ENCODE assay signal across 2 cellular contexts in the genomic region with DNA sequence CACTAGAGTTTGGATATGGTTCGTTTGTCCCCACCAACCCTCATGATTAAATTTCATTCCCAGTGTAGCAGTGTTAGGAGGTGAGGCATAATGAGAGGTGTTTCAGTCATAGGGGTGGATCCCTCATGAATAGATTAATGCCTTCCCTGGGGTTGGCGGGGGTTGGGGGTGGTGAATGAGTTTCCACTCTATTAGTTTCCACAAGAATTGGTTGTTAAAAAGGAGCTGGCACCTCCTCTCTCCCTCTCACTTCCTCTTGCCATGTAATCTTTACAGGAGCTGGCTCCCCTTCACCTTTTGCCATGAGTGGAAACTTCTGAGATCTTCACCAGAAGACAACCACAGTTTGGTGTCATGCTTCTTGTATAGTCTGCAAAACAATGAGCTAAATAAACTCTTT.
TF ChIP-seq lines count a peak whose summit lies in the region.

No MANE protein-coding gene starts in this region.

TF ChIP-seq in HEK293, 187 proteins besides CTCF, POLR2A, EP300 and RAD21 (continued from another document):
- TF ChIP-seq, protein P1, sequence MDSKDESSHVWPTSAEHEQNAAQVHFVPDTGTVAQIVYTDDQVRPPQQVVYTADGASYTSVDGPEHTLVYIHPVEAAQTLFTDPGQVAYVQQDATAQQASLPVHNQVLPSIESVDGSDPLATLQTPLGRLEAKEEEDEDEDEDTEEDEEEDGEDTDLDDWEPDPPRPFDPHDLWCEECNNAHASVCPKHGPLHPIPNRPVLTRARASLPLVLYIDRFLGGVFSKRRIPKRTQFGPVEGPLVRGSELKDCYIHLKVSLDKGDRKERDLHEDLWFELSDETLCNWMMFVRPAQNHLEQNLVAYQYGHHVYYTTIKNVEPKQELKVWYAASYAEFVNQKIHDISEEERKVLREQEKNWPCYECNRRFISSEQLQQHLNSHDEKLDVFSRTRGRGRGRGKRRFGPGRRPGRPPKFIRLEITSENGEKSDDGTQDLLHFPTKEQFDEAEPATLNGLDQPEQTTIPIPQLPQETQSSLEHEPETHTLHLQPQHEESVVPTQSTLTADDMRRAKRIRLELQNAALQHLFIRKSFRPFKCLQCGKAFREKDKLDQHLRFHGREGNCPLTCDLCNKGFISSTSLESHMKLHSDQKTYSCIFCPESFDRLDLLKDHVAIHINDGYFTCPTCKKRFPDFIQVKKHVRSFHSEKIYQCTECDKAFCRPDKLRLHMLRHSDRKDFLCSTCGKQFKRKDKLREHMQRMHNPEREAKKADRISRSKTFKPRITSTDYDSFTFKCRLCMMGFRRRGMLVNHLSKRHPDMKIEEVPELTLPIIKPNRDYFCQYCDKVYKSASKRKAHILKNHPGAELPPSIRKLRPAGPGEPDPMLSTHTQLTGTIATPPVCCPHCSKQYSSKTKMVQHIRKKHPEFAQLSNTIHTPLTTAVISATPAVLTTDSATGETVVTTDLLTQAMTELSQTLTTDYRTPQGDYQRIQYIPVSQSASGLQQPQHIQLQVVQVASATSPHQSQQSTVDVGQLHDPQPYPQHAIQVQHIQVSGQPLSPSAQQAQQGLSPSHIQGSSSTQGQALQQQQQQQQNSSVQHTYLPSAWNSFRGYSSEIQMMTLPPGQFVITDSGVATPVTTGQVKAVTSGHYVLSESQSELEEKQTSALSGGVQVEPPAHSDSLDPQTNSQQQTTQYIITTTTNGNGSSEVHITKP (tag by site-specific recombination; IDR thresholded peaks at IDR 0.05) = peak; percentile 61

TF ChIP-seq in GM12878, 131 proteins besides CTCF, POLR2A, EP300 and RAD21 (continued from another document):
- TF ChIP-seq, protein P2, sequence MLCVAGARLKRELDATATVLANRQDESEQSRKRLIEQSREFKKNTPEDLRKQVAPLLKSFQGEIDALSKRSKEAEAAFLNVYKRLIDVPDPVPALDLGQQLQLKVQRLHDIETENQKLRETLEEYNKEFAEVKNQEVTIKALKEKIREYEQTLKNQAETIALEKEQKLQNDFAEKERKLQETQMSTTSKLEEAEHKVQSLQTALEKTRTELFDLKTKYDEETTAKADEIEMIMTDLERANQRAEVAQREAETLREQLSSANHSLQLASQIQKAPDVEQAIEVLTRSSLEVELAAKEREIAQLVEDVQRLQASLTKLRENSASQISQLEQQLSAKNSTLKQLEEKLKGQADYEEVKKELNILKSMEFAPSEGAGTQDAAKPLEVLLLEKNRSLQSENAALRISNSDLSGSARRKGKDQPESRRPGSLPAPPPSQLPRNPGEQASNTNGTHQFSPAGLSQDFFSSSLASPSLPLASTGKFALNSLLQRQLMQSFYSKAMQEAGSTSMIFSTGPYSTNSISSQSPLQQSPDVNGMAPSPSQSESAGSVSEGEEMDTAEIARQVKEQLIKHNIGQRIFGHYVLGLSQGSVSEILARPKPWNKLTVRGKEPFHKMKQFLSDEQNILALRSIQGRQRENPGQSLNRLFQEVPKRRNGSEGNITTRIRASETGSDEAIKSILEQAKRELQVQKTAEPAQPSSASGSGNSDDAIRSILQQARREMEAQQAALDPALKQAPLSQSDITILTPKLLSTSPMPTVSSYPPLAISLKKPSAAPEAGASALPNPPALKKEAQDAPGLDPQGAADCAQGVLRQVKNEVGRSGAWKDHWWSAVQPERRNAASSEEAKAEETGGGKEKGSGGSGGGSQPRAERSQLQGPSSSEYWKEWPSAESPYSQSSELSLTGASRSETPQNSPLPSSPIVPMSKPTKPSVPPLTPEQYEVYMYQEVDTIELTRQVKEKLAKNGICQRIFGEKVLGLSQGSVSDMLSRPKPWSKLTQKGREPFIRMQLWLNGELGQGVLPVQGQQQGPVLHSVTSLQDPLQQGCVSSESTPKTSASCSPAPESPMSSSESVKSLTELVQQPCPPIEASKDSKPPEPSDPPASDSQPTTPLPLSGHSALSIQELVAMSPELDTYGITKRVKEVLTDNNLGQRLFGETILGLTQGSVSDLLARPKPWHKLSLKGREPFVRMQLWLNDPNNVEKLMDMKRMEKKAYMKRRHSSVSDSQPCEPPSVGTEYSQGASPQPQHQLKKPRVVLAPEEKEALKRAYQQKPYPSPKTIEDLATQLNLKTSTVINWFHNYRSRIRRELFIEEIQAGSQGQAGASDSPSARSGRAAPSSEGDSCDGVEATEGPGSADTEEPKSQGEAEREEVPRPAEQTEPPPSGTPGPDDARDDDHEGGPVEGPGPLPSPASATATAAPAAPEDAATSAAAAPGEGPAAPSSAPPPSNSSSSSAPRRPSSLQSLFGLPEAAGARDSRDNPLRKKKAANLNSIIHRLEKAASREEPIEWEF (IDR thresholded peaks at IDR 0.05; ENCODE audit: insufficient replicate concordance, low read depth, low read length) = no peak
- no peak for TF ChIP-seq STAT1 (conservative IDR thresholded peaks at IDR 0.05)
- TF ChIP-seq HDAC6 (IDR thresholded peaks at IDR 0.05; ENCODE audit: unreplicated experiment) = no peak
- TF ChIP-seq MXI1 (IDR thresholded peaks at IDR 0.05; ENCODE audit: low read depth, low read length) = no peak
- TF ChIP-seq, protein P3, sequence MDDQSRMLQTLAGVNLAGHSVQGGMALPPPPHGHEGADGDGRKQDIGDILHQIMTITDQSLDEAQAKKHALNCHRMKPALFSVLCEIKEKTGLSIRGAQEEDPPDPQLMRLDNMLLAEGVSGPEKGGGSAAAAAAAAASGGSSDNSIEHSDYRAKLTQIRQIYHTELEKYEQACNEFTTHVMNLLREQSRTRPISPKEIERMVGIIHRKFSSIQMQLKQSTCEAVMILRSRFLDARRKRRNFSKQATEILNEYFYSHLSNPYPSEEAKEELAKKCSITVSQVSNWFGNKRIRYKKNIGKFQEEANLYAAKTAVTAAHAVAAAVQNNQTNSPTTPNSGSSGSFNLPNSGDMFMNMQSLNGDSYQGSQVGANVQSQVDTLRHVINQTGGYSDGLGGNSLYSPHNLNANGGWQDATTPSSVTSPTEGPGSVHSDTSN (IDR thresholded peaks at IDR 0.05; ENCODE audit: insufficient replicate concordance, low read depth, low read length) = no peak
- no peak for TF ChIP-seq SMAD1 (IDR thresholded peaks at IDR 0.05; ENCODE audit: low read depth, partially characterized antibody)
- TF ChIP-seq, protein P4, sequence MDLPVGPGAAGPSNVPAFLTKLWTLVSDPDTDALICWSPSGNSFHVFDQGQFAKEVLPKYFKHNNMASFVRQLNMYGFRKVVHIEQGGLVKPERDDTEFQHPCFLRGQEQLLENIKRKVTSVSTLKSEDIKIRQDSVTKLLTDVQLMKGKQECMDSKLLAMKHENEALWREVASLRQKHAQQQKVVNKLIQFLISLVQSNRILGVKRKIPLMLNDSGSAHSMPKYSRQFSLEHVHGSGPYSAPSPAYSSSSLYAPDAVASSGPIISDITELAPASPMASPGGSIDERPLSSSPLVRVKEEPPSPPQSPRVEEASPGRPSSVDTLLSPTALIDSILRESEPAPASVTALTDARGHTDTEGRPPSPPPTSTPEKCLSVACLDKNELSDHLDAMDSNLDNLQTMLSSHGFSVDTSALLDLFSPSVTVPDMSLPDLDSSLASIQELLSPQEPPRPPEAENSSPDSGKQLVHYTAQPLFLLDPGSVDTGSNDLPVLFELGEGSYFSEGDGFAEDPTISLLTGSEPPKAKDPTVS (IDR thresholded peaks at IDR 0.05; ENCODE audit: low read depth, low read length) = no peak
